Comparison of ENCODE assay signal across 8 cellular contexts in genomic region chr6:73394577-73395354, GRCh38. TPM values are rescaled to one million over a fixed set of nuclear protein-coding genes. Genes with fewer than 3 reads are reported as not detected.
A peak's percentile ranks its signal among the peaks of the same experiment; 100 is the strongest.
DNase-seq lines count a peak whose midpoint lies in the region; ATAC-seq and TF ChIP-seq lines count a peak whose summit lies in the region.

TSS of gene DDX43 (plus strand) at chr6:73394828. CDS start at chr6:73394906, 78 bp downstream.

- TF ChIP-seq CTCF in AG09319 (IDR thresholded peaks at IDR 0.05; ENCODE audit: low read depth, low read length) (no peak), foreskin keratinocyte (conservative IDR thresholded peaks at IDR 0.05) (no peak), gastrocnemius medialis (IDR thresholded peaks at IDR 0.05 in 4 of 5, conservative IDR thresholded peaks at IDR 0.05 in 1 of 5) (no peak)

- in situ Hi-C loops in gastrocnemius medialis (cut with MboI; ENCODE audit: low sequenced_read_pairs in 4 of 4), result no loop called here

- intact Hi-C loops in gastrocnemius medialis (cut with DNase I; ENCODE audit: low total_unique reads), result no loop called here

- H3K36me3 ChIP-seq in gastrocnemius medialis, result no peaks in the 10 kb centered on the region

- no peak for TF ChIP-seq POLR2A in gastrocnemius medialis (IDR thresholded peaks at IDR 0.05)

- H3K27me3 ChIP-seq in foreskin keratinocyte (no peaks in the 10 kb centered on the region), gastrocnemius medialis (peaks cover 0 to 5% (median 0%) of the 10 kb centered on the region in 3 donors)

- DNase-seq in AG09319 (ENCODE audit: extremely low read depth, low read depth) (peak; percentile 18), foreskin keratinocyte (no peak), gastrocnemius medialis (peak; percentile 15 to 24), hepatic stellate cell (ENCODE audit: low spot score) (no peak)
- DNase-seq in activated CD4-positive, alpha-beta T cell treated with anti-CD3 and anti-CD28 coated beads, Interleukin-2, amount 50 U/mL, for 48 hours, result peak; percentile 18 to 33

- H3K4me1 ChIP-seq in foreskin keratinocyte, result no peaks in the 10 kb centered on the region
- H3K4me1 ChIP-seq in gastrocnemius medialis, result no peaks in the 10 kb centered on the region

- peak within 1 kb of the TSS in 3 of 4 donors; percentile 17 to 39 (median 27) for H3K4me3 ChIP-seq in gastrocnemius medialis

- peak within 1 kb of the TSS; percentile 53 for H3K27ac ChIP-seq in foreskin keratinocyte
- H3K27ac ChIP-seq in gastrocnemius medialis, result peak within 1 kb of the TSS in 2 of 4 donors; percentile 25 to 35

- H3K9me3 ChIP-seq in gastrocnemius medialis, result no peaks in the 10 kb centered on the region

- peak; percentile 79 for ATAC-seq in HG03354 (IDR thresholded peaks at IDR 0.05; ENCODE audit: poor library complexity, severe bottlenecking, unreplicated experiment)
- ATAC-seq in foreskin keratinocyte, result peak; percentile 81
- ATAC-seq in gastrocnemius medialis, result peak in 1 of 2 donors; percentile 62
- ATAC-seq in HG02970 (IDR thresholded peaks at IDR 0.05; ENCODE audit: low FRiP score, unreplicated experiment), result no peak
- ATAC-seq in HG02642 (IDR thresholded peaks at IDR 0.05; ENCODE audit: poor library complexity, unreplicated experiment), result no peak

RNA-seq across cellular contexts. Expression of gene DDX43, which starts in this region (rescaled TPM):
- total RNA-seq in foreskin keratinocyte (0.54 and 0.99 TPM in 2 replicates), gastrocnemius medialis (1 to 10 TPM in 1 of 4 donors, not detected in 3; 1.1 TPM)
- 0.26 and 0.71 TPM in 2 replicates for polyA plus RNA-seq in foreskin keratinocyte

Comparison
In these comparisons a context has a peak if more than half of its experiments do, and no peak if none do; other contexts are left out.
1. Peak in ATAC-seq and H3K27ac ChIP-seq in foreskin keratinocyte; RNA of the gene not detected or under 1 TPM.
2. DNase-seq: peak in AG09319 (single experiment), activated CD4-positive, alpha-beta T cell treated with anti-CD3 and anti-CD28 coated beads, Interleukin-2, amount 50 U/mL, for 48 hours (2 of 2) and gastrocnemius medialis (2 of 2); none in foreskin keratinocyte (0 of 2) and hepatic stellate cell (single experiment).